Comparison of ENCODE assay signal across 12 cellular contexts in the genomic region with DNA sequence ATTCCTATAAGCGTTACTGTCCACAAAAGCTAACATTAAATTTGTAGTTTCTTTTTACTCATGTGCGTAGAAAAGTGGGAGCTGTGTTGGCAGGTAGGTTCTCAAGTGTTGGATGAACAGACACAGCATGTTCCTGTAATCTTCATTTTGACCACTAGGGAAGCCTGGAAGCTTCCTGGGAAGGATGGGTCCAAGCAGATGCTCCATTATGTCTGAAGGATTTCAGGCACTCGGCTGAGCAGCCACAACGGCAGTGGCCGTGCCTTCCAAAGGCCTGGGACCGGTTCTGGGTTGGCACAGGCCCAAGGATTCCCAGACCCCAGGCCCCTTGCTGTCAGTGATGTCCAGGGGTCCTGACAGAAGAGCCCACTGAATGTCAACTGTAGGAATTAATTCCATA.
DNase-seq lines count a peak whose midpoint lies in the region; ATAC-seq and TF ChIP-seq lines count a peak whose summit lies in the region.
"Had no signal": no experiment of that assay in that cellular context is flagged by ENCODE, and none has a peak within 500 bp of the region (broad histone marks: within the 10 kb centered on the region; RNA-seq: fewer than 3 reads in every experiment).

No MANE protein-coding gene starts in this region.

- no peaks in the 10 kb centered on the region for H4K20me1 ChIP-seq in PC-9 (ENCODE audit: insufficient read depth)

- H3K36me3 ChIP-seq in left ventricle myocardium inferior (no peaks in the 10 kb centered on the region), right atrium auricular region (no peaks in the 10 kb centered on the region), PC-9 (ENCODE audit: low read depth) (no peaks in the 10 kb centered on the region), suprapubic skin (no peaks in the 10 kb centered on the region)
- H3K36me3 ChIP-seq in naive thymus-derived CD4-positive, alpha-beta T cell (ENCODE audit: control insufficient read depth in 2 of 3, insufficient read depth in 3 of 3, low read length in 3 of 3), result no peaks in the 10 kb centered on the region
- H3K36me3 ChIP-seq: sigmoid colon, tibial artery had no signal

- peaks cover 0 to 9% (median 0%) of the 10 kb centered on the region in 11 donors for H3K9me3 Mint-ChIP-seq in naive thymus-derived CD4-positive, alpha-beta T cell
- H3K9me3 Mint-ChIP-seq: activated naive CD4-positive, alpha-beta T cell treated with anti-CD3 and anti-CD28 coated beads for 36 hours; T-helper 2 cell treated with Interferon-gamma antibody and Interleukin-4, amounts not matched to agents 5 μg/mL and 100 μg/mL, for 36 hours had no signal

- no peak overlapping the region for H3K4me2 ChIP-seq in PC-9

- no peaks in the 10 kb centered on the region for H3K9me2 ChIP-seq in PC-9 (ENCODE audit: insufficient read depth)

- H3K4me3 ChIP-seq in left ventricle myocardium inferior (no peak overlapping the region), right atrium auricular region (no peak overlapping the region), PC-9 (no peak overlapping the region), fibroblast of pulmonary artery (replicated peaks; ENCODE audit: low read depth, low read length) (no peak overlapping the region), suprapubic skin (no peak overlapping the region)
- no peak overlapping the region for H3K4me3 ChIP-seq in naive thymus-derived CD4-positive, alpha-beta T cell (ENCODE audit: low read length)
- H3K4me3 ChIP-seq: sigmoid colon, tibial artery had no signal

- TF ChIP-seq EP300 in suprapubic skin (IDR thresholded peaks at IDR 0.05), result no peak

- 88% methylated on average over 6 of the region's 6 CpGs for WGBS in suprapubic skin

- DNase-seq in left ventricle myocardium inferior (no peak), right atrium auricular region (ENCODE audit: low spot score) (no peak), PC-9 (no peak), fibroblast of pulmonary artery (ENCODE audit: low read depth) (no peak), cerebellar nuclear complex (lab: John Stamatoyannopoulos, UW) (no peak), suprapubic skin (ENCODE audit: low spot score in 2 of 2) (no peak)
- DNase-seq in effector CD4-positive, alpha-beta T cell, result no peak
- no peak for DNase-seq in naive thymus-derived CD4-positive, alpha-beta T cell
- DNase-seq: activated naive CD4-positive, alpha-beta T cell treated with anti-CD3 and anti-CD28 coated beads for 36 hours; sigmoid colon; tibial artery had no signal

- H3K4me3 Mint-ChIP-seq in naive thymus-derived CD4-positive, alpha-beta T cell, result no peak overlapping the region
- H3K4me3 Mint-ChIP-seq: activated naive CD4-positive, alpha-beta T cell treated with anti-CD3 and anti-CD28 coated beads for 36 hours; T-helper 2 cell treated with Interferon-gamma antibody and Interleukin-4, amounts not matched to agents 5 μg/mL and 100 μg/mL, for 36 hours had no signal

- no peaks in the 10 kb centered on the region for H3K4me1 Mint-ChIP-seq in naive thymus-derived CD4-positive, alpha-beta T cell

- ATAC-seq in naive thymus-derived CD4-positive, alpha-beta T cell, result no peak

- no peak overlapping the region for H3K27ac Mint-ChIP-seq in naive thymus-derived CD4-positive, alpha-beta T cell
- H3K27ac Mint-ChIP-seq: activated naive CD4-positive, alpha-beta T cell treated with anti-CD3 and anti-CD28 coated beads for 36 hours; T-helper 2 cell treated with Interferon-gamma antibody and Interleukin-4, amounts not matched to agents 5 μg/mL and 100 μg/mL, for 36 hours had no signal

- TF ChIP-seq CTCF in left ventricle myocardium inferior (IDR thresholded peaks at IDR 0.05; ENCODE audit: borderline replicate concordance) (peak; percentile 35), right atrium auricular region (IDR thresholded peaks at IDR 0.05) (peak in 1 of 2 donors; percentile 22), PC-9 (conservative IDR thresholded peaks at IDR 0.05) (peak; percentile 55), fibroblast of pulmonary artery (IDR thresholded peaks at IDR 0.05; ENCODE audit: low read length, missing control alignments) (peak; percentile 29), suprapubic skin (IDR thresholded peaks at IDR 0.05) (no peak)

- no peak overlapping the region for H2AFZ ChIP-seq in PC-9

- H3K36me3 Mint-ChIP-seq in naive thymus-derived CD4-positive, alpha-beta T cell, result no peaks in the 10 kb centered on the region

- CTCF ChIA-PET in PC-9 (lab: Charles Lee), result interaction anchor here (0.6 kb wide), 1 partner anchor 1788 kb away, joined by 4 read pairs; no protein-coding TSS in a partner anchor
- CTCF ChIA-PET in naive thymus-derived CD4-positive, alpha-beta T cell (lab: Charles Lee), result no interaction called here

- no peak overlapping the region for H3K27ac ChIP-seq in left ventricle myocardium inferior (replicated peaks)
- H3K27ac ChIP-seq in right atrium auricular region, result no peak overlapping the region
- no peak overlapping the region for H3K27ac ChIP-seq in PC-9
- H3K27ac ChIP-seq in naive thymus-derived CD4-positive, alpha-beta T cell (ENCODE audit: low read depth, low read length), result no peak overlapping the region
- H3K27ac ChIP-seq in suprapubic skin, result no peak overlapping the region
- H3K27ac ChIP-seq: sigmoid colon, tibial artery had no signal

- no TSS peak for BruUV-seq in PC-9 (replicated peaks; lab: Mats Ljungman, UMichigan)

- no peaks in the 10 kb centered on the region for H3K79me2 ChIP-seq in PC-9 (ENCODE audit: low read depth)

- no peaks in the 10 kb centered on the region for H3F3A ChIP-seq in PC-9 (ENCODE audit: insufficient read depth, low read depth)

- H3K27me3 ChIP-seq in left ventricle myocardium inferior (ENCODE audit: low read depth) (no peaks in the 10 kb centered on the region), right atrium auricular region (no peaks in the 10 kb centered on the region), PC-9 (ENCODE audit: insufficient read depth, low read depth) (peaks cover 23% of the 10 kb centered on the region; the same call in 1 of the 2 replicates), suprapubic skin (no peaks in the 10 kb centered on the region)
- no peaks in the 10 kb centered on the region for H3K27me3 ChIP-seq in naive thymus-derived CD4-positive, alpha-beta T cell (ENCODE audit: control insufficient read depth in 2 of 2, insufficient read depth in 2 of 2, low read length in 2 of 2)
- H3K27me3 ChIP-seq: sigmoid colon had no signal

- H3K4me1 ChIP-seq in left ventricle myocardium inferior (peaks cover 28% of the 10 kb centered on the region), right atrium auricular region (peaks cover 0 to 3% of the 10 kb centered on the region in 2 donors), PC-9 (replicated peaks; ENCODE audit: insufficient read depth) (no peaks in the 10 kb centered on the region), suprapubic skin (peaks cover 4% of the 10 kb centered on the region)
- no peaks in the 10 kb centered on the region for H3K4me1 ChIP-seq in naive thymus-derived CD4-positive, alpha-beta T cell (ENCODE audit: control insufficient read depth in 2 of 2, insufficient read depth in 2 of 2, low read length in 2 of 2)
- H3K4me1 ChIP-seq: sigmoid colon, tibial artery had no signal

- intact Hi-C loops in left ventricle myocardium inferior (cut with micrococcal nuclease) (no loop called here), PC-9 (cut with micrococcal nuclease; ENCODE audit: unreplicated experiment) (no loop called here)
- intact Hi-C loops in naive thymus-derived CD4-positive, alpha-beta T cell (cut with micrococcal nuclease), result no loop called here

- no peaks in the 10 kb centered on the region for H3K9me3 ChIP-seq in left ventricle myocardium inferior (replicated peaks)
- no peaks in the 10 kb centered on the region for H3K9me3 ChIP-seq in right atrium auricular region
- H3K9me3 ChIP-seq in PC-9 (ENCODE audit: insufficient read depth, low read depth), result no peaks in the 10 kb centered on the region
- H3K9me3 ChIP-seq in naive thymus-derived CD4-positive, alpha-beta T cell (ENCODE audit: control insufficient read depth in 2 of 3, low read length in 3 of 3), result no peaks in the 10 kb centered on the region
- no peaks in the 10 kb centered on the region for H3K9me3 ChIP-seq in suprapubic skin
- H3K9me3 ChIP-seq: sigmoid colon, tibial artery had no signal

- peaks cover 0 to 5% (median 0%) of the 10 kb centered on the region in 5 donors for H3K27me3 Mint-ChIP-seq in naive thymus-derived CD4-positive, alpha-beta T cell

- no peak for TF ChIP-seq POLR2A in suprapubic skin (IDR thresholded peaks at IDR 0.05)

- POLR2A ChIA-PET in PC-9 (lab: Charles Lee; ENCODE audit: unreplicated experiment), result no interaction called here
- POLR2A ChIA-PET in naive thymus-derived CD4-positive, alpha-beta T cell (lab: Charles Lee), result no interaction called here

Comparison
In these comparisons a context has a peak if more than half of its experiments do, and no peak if none do; other contexts are left out.
1. CTCF ChIP-seq: peak in left ventricle myocardium inferior (single experiment), PC-9 (single experiment) and fibroblast of pulmonary artery (single experiment); none in suprapubic skin (0 of 2).